1 cellular context compared by ENCODE assay signal in genomic region chr14:31261859-31262739, GRCh38.
TF ChIP-seq lines count a peak whose summit lies in the region.

No MANE protein-coding gene starts in this region.

TF ChIP-seq in HepG2, 621 proteins besides CTCF, POLR2A, EP300 and RAD21 (continued from another document and continues in another):
- TF ChIP-seq NFAT5 (CRISPR knock-in tag; IDR thresholded peaks at IDR 0.05) (no peak), E2F1 (CRISPR knock-in tag; IDR thresholded peaks at IDR 0.05) (0 out of 2 replicates have a peak, but pooled peaks have one; percentile 31), ELF4 (CRISPR knock-in tag; IDR thresholded peaks at IDR 0.05; ENCODE audit: borderline replicate concordance) (no peak), PAX8 (CRISPR knock-in tag; IDR thresholded peaks at IDR 0.05; ENCODE audit: borderline replicate concordance) (no peak), FOXK1 (CRISPR knock-in tag; IDR thresholded peaks at IDR 0.05; ENCODE audit: borderline replicate concordance, low read depth) (no peak), ZNF572 (CRISPR knock-in tag; IDR thresholded peaks at IDR 0.05) (no peak), ZNF773 (CRISPR knock-in tag; IDR thresholded peaks at IDR 0.05; ENCODE audit: borderline replicate concordance) (no peak), GFI1 (CRISPR knock-in tag; IDR thresholded peaks at IDR 0.05; ENCODE audit: borderline replicate concordance) (peak; percentile 96), IRX3 (CRISPR knock-in tag; IDR thresholded peaks at IDR 0.05; ENCODE audit: borderline replicate concordance, low read depth) (peak; percentile 51; the same call in 1 of the 2 replicates), CBX1 (IDR thresholded peaks at IDR 0.05; ENCODE audit: low read depth) (no peak), PATZ1 (CRISPR knock-in tag; IDR thresholded peaks at IDR 0.05) (peak; percentile 98), CSRNP1 (CRISPR knock-in tag; IDR thresholded peaks at IDR 0.05) (0 out of 2 replicates have a peak, but pooled peaks have one; percentile 67), ZNF431 (CRISPR knock-in tag; IDR thresholded peaks at IDR 0.05; ENCODE audit: borderline replicate concordance, low read depth) (no peak), ZFP1 (CRISPR knock-in tag; IDR thresholded peaks at IDR 0.05) (peak; percentile 77), RFXANK (CRISPR knock-in tag; IDR thresholded peaks at IDR 0.05) (peak; percentile 73; the same call in 1 of the 2 replicates), ZNF460 (CRISPR knock-in tag; IDR thresholded peaks at IDR 0.05; ENCODE audit: borderline replicate concordance) (no peak), TIGD3 (CRISPR knock-in tag; IDR thresholded peaks at IDR 0.05; ENCODE audit: borderline replicate concordance) (no peak), PBX2 (CRISPR knock-in tag; IDR thresholded peaks at IDR 0.05) (peak; percentile 85), THRA (CRISPR knock-in tag; IDR thresholded peaks at IDR 0.05; ENCODE audit: borderline replicate concordance) (peak; percentile 79), CEBPB (IDR thresholded peaks at IDR 0.05; ENCODE audit: borderline replicate concordance, low read depth, low read length) (peak; percentile 94), GATA4 (IDR thresholded peaks at IDR 0.05; ENCODE audit: borderline replicate concordance, low read depth) (0 out of 2 replicates have a peak, but pooled peaks have one; percentile 67), IKZF4 (CRISPR knock-in tag; IDR thresholded peaks at IDR 0.05; ENCODE audit: borderline replicate concordance, low read depth, not compliant biosample characterization) (peak; percentile 40), FUBP1 (CRISPR knock-in tag; IDR thresholded peaks at IDR 0.05; ENCODE audit: borderline replicate concordance) (peak; percentile 94; the same call in 1 of the 2 replicates), MIER2 (CRISPR knock-in tag; IDR thresholded peaks at IDR 0.05) (peak; percentile 74; the same call in 1 of the 2 replicates), NAIF1 (CRISPR knock-in tag; IDR thresholded peaks at IDR 0.05; ENCODE audit: borderline replicate concordance) (0 out of 2 replicates have a peak, but pooled peaks have one; percentile 14), HNRNPH1 (optimal IDR thresholded peaks at IDR 0.05; ENCODE audit: low read depth, low read length) (no peak), ZKSCAN5 (CRISPR knock-in tag; IDR thresholded peaks at IDR 0.05) (no peak), SRF (IDR thresholded peaks at IDR 0.05; ENCODE audit: low read depth, low read length) (peak; percentile 88), ZNF317 (CRISPR knock-in tag; IDR thresholded peaks at IDR 0.05) (no peak), PCBP1 (IDR thresholded peaks at IDR 0.05; ENCODE audit: borderline replicate concordance, low read depth, low read length) (no peak), ZNF207 (IDR thresholded peaks at IDR 0.05; ENCODE audit: borderline replicate concordance) (no peak), CC2D1A (CRISPR knock-in tag; IDR thresholded peaks at IDR 0.05) (peak; percentile 85; the same call in 1 of the 2 replicates), SOX5 (CRISPR knock-in tag; IDR thresholded peaks at IDR 0.05; ENCODE audit: borderline replicate concordance) (peak; percentile 93), CBX5 (CRISPR knock-in tag; IDR thresholded peaks at IDR 0.05; ENCODE audit: borderline replicate concordance) (peak; percentile 88), NFIB (CRISPR knock-in tag; IDR thresholded peaks at IDR 0.05; ENCODE audit: borderline replicate concordance) (no peak), GMEB2 (CRISPR knock-in tag; IDR thresholded peaks at IDR 0.05; ENCODE audit: low read depth) (peak; percentile 28; the same call in 1 of the 2 replicates), REPIN1 (CRISPR knock-in tag; IDR thresholded peaks at IDR 0.05; ENCODE audit: borderline replicate concordance, low read depth) (peak; percentile 89), MLX (CRISPR knock-in tag; IDR thresholded peaks at IDR 0.05) (peak; percentile 89; the same call in 1 of the 2 replicates), THYN1 (CRISPR knock-in tag; IDR thresholded peaks at IDR 0.05; ENCODE audit: borderline replicate concordance, low read depth) (0 out of 2 replicates have a peak, but pooled peaks have one; percentile 46), ZNF598 (CRISPR knock-in tag; IDR thresholded peaks at IDR 0.05; ENCODE audit: borderline replicate concordance) (no peak; the same call in none of the 2 replicates), KLF16 (CRISPR knock-in tag; IDR thresholded peaks at IDR 0.05) (peak in 1 of 2 experiments; percentile 75; a peak in 1 of 4 replicates), ZNF567 (CRISPR knock-in tag; IDR thresholded peaks at IDR 0.05; ENCODE audit: borderline replicate concordance) (0 out of 2 replicates have a peak, but pooled peaks have one; percentile 28), KMT2B (CRISPR knock-in tag; IDR thresholded peaks at IDR 0.05) (peak; percentile 64)
